In the genomic region with DNA sequence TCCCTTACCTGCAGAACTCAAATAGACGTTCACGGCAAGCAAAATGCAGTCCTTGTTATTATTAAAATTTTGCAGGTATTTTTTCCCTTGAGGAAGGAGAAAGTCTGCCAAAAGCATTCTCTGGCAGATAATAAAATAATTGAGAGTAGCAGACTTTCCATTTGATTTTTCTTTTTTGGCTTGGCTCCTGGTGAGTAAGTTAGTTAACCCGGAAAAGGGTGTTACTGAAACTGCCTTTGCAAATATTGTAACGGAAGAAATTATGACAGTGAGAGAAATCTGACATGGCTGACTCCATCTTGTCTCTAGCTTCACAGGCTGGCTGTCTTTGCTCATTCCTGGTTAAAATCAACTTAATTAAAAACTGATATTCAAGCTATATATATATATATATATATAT, we compare ENCODE assay signal across 17 cellular contexts.
"Had no signal": no experiment of that assay in that cellular context is flagged by ENCODE, and none has a peak within 500 bp of the region (broad histone marks: within the 10 kb centered on the region; RNA-seq: fewer than 3 reads in every experiment).

No MANE protein-coding gene starts in this region.

- DNase-seq: colonic mucosa; effector memory CD4-positive, alpha-beta T cell; esophagus squamous epithelium; heart left ventricle; hippocampal formation; left colon; left ventricle myocardium superior; mesendoderm; naive thymus-derived CD4-positive, alpha-beta T cell; nephron progenitor cell; psoas muscle; stimulated activated CD4-positive, alpha-beta T cell treated with anti-CD3 and anti-CD28 coated beads, Interleukin-2, amount 100 ng/mL, for 24 hours; stimulated activated CD4-positive, alpha-beta T cell treated with anti-CD3 and anti-CD28 coated beads, Interleukin-4, amount 100 ng/mL, for 4 hours; stimulated activated naive B cell treated with anti-CD40 and anti-IgM and Interleukin-4, amounts not matched to agents 10 μg/mL and 1 μg/mL and 100 μg/mL, for 72 hours; stimulated activated naive CD8-positive, alpha-beta T cell treated with anti-CD3 and anti-CD28 coated beads, Interleukin-15, amount 100 ng/mL, for 72 hours; transverse colon had no signal

- ATAC-seq: heart left ventricle; left colon; left ventricle myocardium superior; naive thymus-derived CD4-positive, alpha-beta T cell; psoas muscle; sciatic nerve; stimulated activated naive B cell treated with anti-CD40 and anti-IgM and Interleukin-4, amounts not matched to agents 10 μg/mL and 1 μg/mL and 100 μg/mL, for 72 hours; stimulated activated naive CD8-positive, alpha-beta T cell treated with anti-CD3 and anti-CD28 coated beads, Interleukin-15, amount 100 ng/mL, for 72 hours had no signal
